ENCODE assay signal across 12 cellular contexts in genomic region chr4:18105023-18106011, GRCh38.
A peak's percentile ranks its signal among the peaks of the same experiment; 100 is the strongest.
DNase-seq lines count a peak whose midpoint lies in the region; ATAC-seq and TF ChIP-seq lines count a peak whose summit lies in the region.
"Had no signal": no experiment of that assay in that cellular context is flagged by ENCODE, and none has a peak within 500 bp of the region (broad histone marks: within the 10 kb centered on the region; RNA-seq: fewer than 3 reads in every experiment).

No MANE protein-coding gene starts in this region.

- POLR2A ChIA-PET in naive thymus-derived CD8-positive, alpha-beta T cell (lab: Charles Lee), result no interaction called here

- no peak overlapping the region for H3K27ac Mint-ChIP-seq in naive thymus-derived CD8-positive, alpha-beta T cell
- H3K27ac Mint-ChIP-seq: mesothelial cell of epicardium, progenitor cell of endocrine pancreas had no signal

- no peak overlapping the region for H3K4me3 Mint-ChIP-seq in naive thymus-derived CD8-positive, alpha-beta T cell
- H3K4me3 Mint-ChIP-seq: mesothelial cell of epicardium had no signal

- no peaks in the 10 kb centered on the region for H3K9me3 Mint-ChIP-seq in naive thymus-derived CD8-positive, alpha-beta T cell
- H3K9me3 Mint-ChIP-seq: mesothelial cell of epicardium had no signal

- peak; percentile 12 for DNase-seq in fibroblast of mammary gland (ENCODE audit: low read depth)
- no peak for DNase-seq in naive thymus-derived CD8-positive, alpha-beta T cell
- DNase-seq in NK-92 (lab: John Stamatoyannopoulos, UW; ENCODE audit: unreplicated experiment), result no peak
- no peak for DNase-seq in NCI-H226
- no peak for DNase-seq in SW480 (ENCODE audit: low spot score)
- DNase-seq: hippocampal formation; stimulated activated CD4-positive, alpha-beta T cell treated with anti-CD3 and anti-CD28 coated beads, Interleukin-4, amount 100 ng/mL, for 1 hour had no signal

- peaks cover 0 to 20% (median 7%) of the 10 kb centered on the region in 5 donors for H3K27me3 Mint-ChIP-seq in naive thymus-derived CD8-positive, alpha-beta T cell
- H3K27me3 Mint-ChIP-seq: progenitor cell of endocrine pancreas had no signal

- no peaks in the 10 kb centered on the region for H3K36me3 Mint-ChIP-seq in naive thymus-derived CD8-positive, alpha-beta T cell
- H3K36me3 Mint-ChIP-seq: mesothelial cell of epicardium had no signal

- no peaks in the 10 kb centered on the region for H3K4me1 Mint-ChIP-seq in naive thymus-derived CD8-positive, alpha-beta T cell

- no peak for TF ChIP-seq CTCF in fibroblast of mammary gland (conservative IDR thresholded peaks at IDR 0.05; ENCODE audit: control insufficient read depth, insufficient read depth, low read depth, low read length)

- no peak overlapping the region for H3K4me3 ChIP-seq in fibroblast of mammary gland (ENCODE audit: control insufficient read depth, low read depth, low read length)

- ATAC-seq in GM19025 (IDR thresholded peaks at IDR 0.05; ENCODE audit: low read depth, unreplicated experiment) (peak; percentile 77), GM21737 (IDR thresholded peaks at IDR 0.05; ENCODE audit: unreplicated experiment) (peak; percentile 77), HG03196 (IDR thresholded peaks at IDR 0.05; ENCODE audit: unreplicated experiment) (peak; percentile 78)
- no peak for ATAC-seq in naive thymus-derived CD8-positive, alpha-beta T cell

Comparison
In these comparisons a context has a peak if more than half of its experiments do, and no peak if none do; other contexts are left out.
1. ATAC-seq: peak in GM19025 (single experiment), GM21737 (single experiment) and HG03196 (single experiment); none in naive thymus-derived CD8-positive, alpha-beta T cell (0 of 2).